Comparison of ENCODE assay signal across 14 cellular contexts in genomic region chr20:57659789-57660509, GRCh38. TPM values are rescaled to one million over a fixed set of nuclear protein-coding genes. Genes with fewer than 3 reads are reported as not detected.
DNase-seq lines count a peak whose midpoint lies in the region; ATAC-seq and TF ChIP-seq lines count a peak whose summit lies in the region.
"Had no signal": no experiment of that assay in that cellular context is flagged by ENCODE, and none has a peak within 500 bp of the region (broad histone marks: within the 10 kb centered on the region; RNA-seq: fewer than 3 reads in every experiment).

No MANE protein-coding gene starts in this region.

- DNase-seq in CD14-positive monocyte (ENCODE audit: low spot score): peak; percentile 38
- DNase-seq in H7: peak; percentile 63
- DNase-seq in heart left ventricle: peak; percentile 7 to 52 (median 16)
- peak in 9 of 10 donors; percentile 0 to 69 (median 8) for DNase-seq in posterior cingulate gyrus
- no peak for DNase-seq in dedifferentiated amniotic fluid mesenchymal stem cell (ENCODE audit: extremely low spot score)
- DNase-seq in NAMALWA (ENCODE audit: low spot score): no peak
- no peak for DNase-seq in NCI-H82 treated with DMSO at 0.1 percent for 48 hours (lab: John Stamatoyannopoulos, UW; ENCODE audit: unreplicated experiment)
- DNase-seq in AG08395 (ENCODE audit: low spot score): no peak
- DNase-seq: NCI-H146 had no signal

- peaks cover 0 to 36% (median 5%) of the 10 kb centered on the region in 12 donors for H3K4me1 ChIP-seq in heart left ventricle

- H3K27me3 Mint-ChIP-seq in CD14-positive monocyte (ENCODE audit: low read depth in 3 of 3): peaks cover 0 to 5% (median 3%) of the 10 kb centered on the region in 3 donors
- H3K27me3 Mint-ChIP-seq: brain had no signal

- H3K4me3 Mint-ChIP-seq in CD14-positive monocyte: no peak overlapping the region
- H3K4me3 Mint-ChIP-seq: brain; CD8-positive, alpha-beta memory T cell; T-helper 1 cell treated with Interleukin-12 subunit alpha and Interleukin-12 subunit beta and Interleukin-4 antibody, amounts not matched to agents 30 μg/mL and 1 μg/mL, for 36 hours had no signal

- H3K36me3 ChIP-seq in H7 (replicated peaks; ENCODE audit: control insufficient read depth, insufficient read depth, low read length) (peaks cover 10% of the 10 kb centered on the region), heart left ventricle (peaks cover 0 to 37% (median 16%) of the 10 kb centered on the region in 9 donors)

- no peaks in the 10 kb centered on the region for H3K9me3 ChIP-seq in heart left ventricle

- no peak overlapping the region for H3K4me3 ChIP-seq in H7 (ENCODE audit: insufficient read depth, low read depth, low read length)
- no peak overlapping the region for H3K4me3 ChIP-seq in heart left ventricle

- intact Hi-C loops in CD14-positive monocyte (cut with micrococcal nuclease): loop anchor here in 1 of 2 donors (10.0 kb wide), 1 partner anchor 515 kb away; no protein-coding TSS in a partner anchor
- intact Hi-C loops in heart left ventricle (cut with DNase I): loop anchor here in 7 of 10 donors (5.0 to 10.0 kb wide), 8 partner anchors 47 to 515 kb away; no protein-coding TSS in a partner anchor
- intact Hi-C loops in posterior cingulate gyrus (cut with DNase I): no loop called here

- TF ChIP-seq POLR2A in heart left ventricle (IDR thresholded peaks at IDR 0.05): no peak

- no peaks in the 10 kb centered on the region for H3K36me3 Mint-ChIP-seq in CD14-positive monocyte

- H3K27me3 ChIP-seq in H7 (ENCODE audit: control insufficient read depth, insufficient read depth, low read length) (no peaks in the 10 kb centered on the region), heart left ventricle (no peaks in the 10 kb centered on the region)

- no peaks in the 10 kb centered on the region for H3K4me1 Mint-ChIP-seq in CD14-positive monocyte

- WGBS in heart left ventricle, 4 donors: 92 to 93% (median 93%) methylated on average over 14 to 20 of the region's 20 CpGs

- no peak overlapping the region for H3K27ac Mint-ChIP-seq in CD14-positive monocyte
- H3K27ac Mint-ChIP-seq: T-helper 1 cell treated with Interleukin-12 subunit alpha and Interleukin-12 subunit beta and Interleukin-4 antibody, amounts not matched to agents 30 μg/mL and 1 μg/mL, for 36 hours had no signal

- no peak overlapping the region for H3K27ac ChIP-seq in heart left ventricle

- H3K9me3 Mint-ChIP-seq in CD14-positive monocyte: peaks cover 0 to 3% (median 0%) of the 10 kb centered on the region in 7 donors
- H3K9me3 Mint-ChIP-seq: brain; CD8-positive, alpha-beta memory T cell; T-helper 1 cell treated with Interleukin-12 subunit alpha and Interleukin-12 subunit beta and Interleukin-4 antibody, amounts not matched to agents 30 μg/mL and 1 μg/mL, for 36 hours had no signal

- no peak for TF ChIP-seq CTCF in CD14-positive monocyte (IDR thresholded peaks at IDR 0.05)
- TF ChIP-seq CTCF in heart left ventricle (IDR thresholded peaks at IDR 0.05): no peak

- no peak for ATAC-seq in heart left ventricle

RNA-seq across cellular contexts. Expression of gene ZBP1, which starts 39.7 kb away (rescaled TPM):
- 1 to 10 TPM; 2.8 to 3.0 TPM for polyA plus RNA-seq in CD14-positive monocyte
- total RNA-seq in H7 (2014; rRNA removed; shearing (Covaris generic)): not detected in 2 replicates
- 1 to 10 TPM in 2 of 9 donors, under 1 TPM in 2, not detected in 5; 0.21 to 1.7 (median 0.90) TPM for total RNA-seq in heart left ventricle
- polyA plus RNA-seq in heart left ventricle: under 1 TPM in 1 of 2 donors, not detected in 1; 0.15 TPM
- total RNA-seq: epithelial cell of proximal tubule, H4 had no signal

RNA-seq across cellular contexts. Expression of gene PMEPA1, which starts 49.9 kb away (rescaled TPM):
- polyA plus RNA-seq in CD14-positive monocyte (under 1 TPM; 0.59 to 0.73 TPM), heart left ventricle (100 to 1,000 TPM in 1 of 2 donors, 10 to 100 TPM in 1; 12.6 to 115 TPM)
- 17.8 and 25.1 TPM in 2 replicates for total RNA-seq in H7 (2014; rRNA removed; shearing (Covaris generic))
- total RNA-seq in heart left ventricle: 10 to 100 TPM; 25.1 to 91.4 (median 30.0) TPM

Comparison
In these comparisons a context has a peak if more than half of its experiments do, and no peak if none do; other contexts are left out.
1. DNase-seq: peak in CD14-positive monocyte (single experiment), H7 (single experiment), heart left ventricle (5 of 5) and posterior cingulate gyrus (9 of 10); none in dedifferentiated amniotic fluid mesenchymal stem cell (single experiment), NAMALWA (single experiment), NCI-H82 treated with DMSO at 0.1 percent for 48 hours (single experiment) and AG08395 (single experiment).